Comparison of ENCODE assay signal across 9 cellular contexts in genomic region chr10:63204667-63205391, GRCh38.
DNase-seq lines count a peak whose midpoint lies in the region; ATAC-seq and TF ChIP-seq lines count a peak whose summit lies in the region.
"Had no signal": no experiment of that assay in that cellular context is flagged by ENCODE, and none has a peak within 500 bp of the region (broad histone marks: within the 10 kb centered on the region; RNA-seq: fewer than 3 reads in every experiment).

No MANE protein-coding gene starts in this region.

- H3K79me2 ChIP-seq in smooth muscle cell (ENCODE audit: low read depth), result peaks cover 49% of the 10 kb centered on the region

- H3K9me3 ChIP-seq in smooth muscle cell (replicated peaks; ENCODE audit: low read depth), result no peaks in the 10 kb centered on the region

- H3F3A ChIP-seq in smooth muscle cell (ENCODE audit: low read depth), result peaks cover 14% of the 10 kb centered on the region

- H3K4me1 ChIP-seq in smooth muscle cell (ENCODE audit: low read depth), result peaks cover 27% of the 10 kb centered on the region

- WGBS in smooth muscle cell (ENCODE audit: low lambda C conversion rate), result 88% methylated on average over 4 of the region's 4 CpGs

- H3K27me3 Mint-ChIP-seq in endothelial cell (ENCODE audit: unreplicated experiment), result peaks cover 2% of the 10 kb centered on the region

- peaks cover 51% of the 10 kb centered on the region for H4K20me1 ChIP-seq in smooth muscle cell (ENCODE audit: low read depth)

- no peak overlapping the region for H3K9ac ChIP-seq in smooth muscle cell (ENCODE audit: low read depth)

- no peak overlapping the region for H3K27ac Mint-ChIP-seq in endothelial cell (ENCODE audit: unreplicated experiment)

- DNase-seq in GM12864 (ENCODE audit: low read depth) (no peak), fibroblast of peridontal ligament (ENCODE audit: extremely low read depth) (peak; percentile 48), endothelial cell (ENCODE audit: low spot score) (no peak), iPS-NIHi11 (ENCODE audit: low spot score) (no peak), smooth muscle cell (lab: John Stamatoyannopoulos, UW; ENCODE audit: unreplicated experiment) (no peak)
- DNase-seq in stimulated activated CD4-positive, alpha-beta T cell treated with anti-CD3 and anti-CD28 coated beads, Interleukin-12 subunit alpha, Interleukin-12 subunit beta, amount 100 ng/mL, for 4 hours, result no peak

- no peak overlapping the region for H3K4me2 ChIP-seq in smooth muscle cell

- no peak overlapping the region for H3K4me3 Mint-ChIP-seq in endothelial cell (ENCODE audit: unreplicated experiment)
- H3K4me3 Mint-ChIP-seq: neural crest cell had no signal

- no peak overlapping the region for H2AFZ ChIP-seq in smooth muscle cell (ENCODE audit: low read depth)

- H3K36me3 ChIP-seq in smooth muscle cell (ENCODE audit: low read depth), result peaks cover 5% of the 10 kb centered on the region

- no peak overlapping the region for H3K27ac ChIP-seq in smooth muscle cell (ENCODE audit: low read depth)

- no peaks in the 10 kb centered on the region for H3K27me3 ChIP-seq in smooth muscle cell (ENCODE audit: low read depth)

- no peak for TF ChIP-seq CTCF in GM12864 (IDR thresholded peaks at IDR 0.05; ENCODE audit: low read depth, low read length, missing control alignments)
- no peak for TF ChIP-seq CTCF in endothelial cell (IDR thresholded peaks at IDR 0.05; ENCODE audit: unreplicated experiment)
- TF ChIP-seq CTCF in smooth muscle cell (IDR thresholded peaks at IDR 0.05; ENCODE audit: borderline replicate concordance, insufficient read depth, poor library complexity, severe bottlenecking), result no peak

- peaks cover 5% of the 10 kb centered on the region for H3K36me3 Mint-ChIP-seq in endothelial cell (ENCODE audit: low read depth, unreplicated experiment)

- H3K9me3 Mint-ChIP-seq in endothelial cell (ENCODE audit: unreplicated experiment), result no peaks in the 10 kb centered on the region
- H3K9me3 Mint-ChIP-seq: neural crest cell had no signal

- ATAC-seq in GM19463 (IDR thresholded peaks at IDR 0.05; ENCODE audit: unreplicated experiment) (peak; percentile 55), HG03457 (IDR thresholded peaks at IDR 0.05; ENCODE audit: unreplicated experiment) (peak; percentile 37)

- H3K4me1 Mint-ChIP-seq in endothelial cell (ENCODE audit: unreplicated experiment), result peaks cover 7% of the 10 kb centered on the region

- peak overlapping the region; percentile 52 for H3K4me3 ChIP-seq in GM12864 (ENCODE audit: low read depth, low read length)
- H3K4me3 ChIP-seq in smooth muscle cell, result no peak overlapping the region
